Comparison of ENCODE assay signal across 24 cellular contexts in the genomic region with DNA sequence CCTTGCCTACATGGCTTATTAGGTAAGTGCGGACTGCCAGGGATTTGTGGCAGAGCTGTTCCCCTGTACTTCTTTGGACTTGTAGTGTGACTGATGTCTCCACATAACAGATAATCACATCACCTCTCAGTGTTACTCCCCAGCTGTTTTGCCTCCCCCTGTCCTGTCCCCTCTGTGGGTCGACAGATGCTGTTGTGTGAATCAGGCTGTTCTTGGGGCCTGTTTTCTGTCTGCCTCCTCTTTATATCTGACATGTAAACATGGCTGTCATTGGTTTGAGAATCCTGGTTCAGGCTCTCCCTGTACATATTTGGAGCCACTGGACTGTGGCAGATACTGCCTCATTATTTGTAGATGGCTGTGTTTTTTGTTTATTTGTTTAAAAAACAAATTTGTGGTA.
"Had no signal": no experiment of that assay in that cellular context is flagged by ENCODE, and none has a peak within 500 bp of the region (broad histone marks: within the 10 kb centered on the region; RNA-seq: fewer than 3 reads in every experiment).

No MANE protein-coding gene starts in this region.

- H3K27ac ChIP-seq: body of pancreas, hepatocyte, left lung, parathyroid adenoma, spleen, upper lobe of right lung had no signal

- H3K4me3 ChIP-seq: body of pancreas, hepatocyte, left lung, spleen, upper lobe of right lung had no signal

- H3K27me3 Mint-ChIP-seq: activated naive CD4-positive, alpha-beta T cell treated with anti-CD3 and anti-CD28 coated beads, Interleukin-2, amount 50 U/mL, for 24 hours had no signal

- ATAC-seq: activated CD8-positive, alpha-beta T cell treated with anti-CD3 and anti-CD28 coated beads, Interleukin-2, amount 10 ng/mL, durations not matched to agents 7 days and 5 days; body of pancreas; sciatic nerve; upper lobe of right lung had no signal

- H3K4me1 ChIP-seq: parathyroid adenoma had no signal

- DNase-seq: activated CD4-positive, alpha-beta T cell treated with anti-CD3 and anti-CD28 coated beads for 1 hour; activated CD4-positive, alpha-beta T cell treated with anti-CD3 and anti-CD28 coated beads, Interleukin-2, amount 50 U/mL, for 1 hour; activated CD8-positive, alpha-beta T cell treated with anti-CD3 and anti-CD28 coated beads, Interleukin-2, amount 10 ng/mL, durations not matched to agents 7 days and 5 days; activated gamma-delta T cell treated with Interleukin-2 at 50 U/mL for 16 hours; anterior cingulate cortex; body of pancreas; dermis blood vessel endothelial cell; effector memory CD4-positive, alpha-beta T cell; foreskin melanocyte; immature natural killer cell; left lung; mammary epithelial cell; nephron progenitor cell; nucleus accumbens; spleen; stimulated activated CD4-positive, alpha-beta T cell treated with anti-CD3 and anti-CD28 coated beads, Interleukin-4, amount 100 ng/mL, for 1 hour; stimulated activated naive CD4-positive, alpha-beta T cell treated with Interleukin-2 at 50 U/mL for 16 hours; T-helper 1 cell; T-helper 9 cell; upper lobe of right lung had no signal

- H3K36me3 Mint-ChIP-seq: immature natural killer cell had no signal

- H3K4me3 Mint-ChIP-seq: activated CD8-positive, alpha-beta T cell treated with anti-CD3 and anti-CD28 coated beads, Interleukin-2, amount 10 ng/mL, durations not matched to agents 7 days and 5 days; activated naive CD4-positive, alpha-beta T cell treated with anti-CD3 and anti-CD28 coated beads, Interleukin-2, amount 50 U/mL, for 24 hours; immature natural killer cell; nephron progenitor cell had no signal

- H3K36me3 ChIP-seq: left lung, spleen, upper lobe of right lung had no signal

- H3K27ac Mint-ChIP-seq: activated CD8-positive, alpha-beta T cell treated with anti-CD3 and anti-CD28 coated beads, Interleukin-2, amount 10 ng/mL, durations not matched to agents 7 days and 5 days; activated naive CD4-positive, alpha-beta T cell treated with anti-CD3 and anti-CD28 coated beads, Interleukin-2, amount 50 U/mL, for 24 hours had no signal

- H3K9me3 ChIP-seq: body of pancreas, left lung, spleen, upper lobe of right lung had no signal

- H3K27me3 ChIP-seq: body of pancreas, hepatocyte, left lung, spleen, upper lobe of right lung had no signal
